ENCODE assay signal across 8 cellular contexts in genomic region chr20:41617931-41618806, GRCh38. TPM values are rescaled to one million over a fixed set of nuclear protein-coding genes. Genes with fewer than 3 reads are reported as not detected.
DNase-seq lines count a peak whose midpoint lies in the region; ATAC-seq and TF ChIP-seq lines count a peak whose summit lies in the region.

TSS of gene CHD6 (minus strand) at chr20:41618377. CDS start at chr20:41551337, 67,040 bp downstream.

- peaks cover 5% of the 10 kb centered on the region for H3K79me1 ChIP-seq in trophoblast cell (ENCODE audit: low read length)

- H3K4me3 ChIP-seq in GM12864 (ENCODE audit: low read depth, low read length) (peak within 1 kb of the TSS; percentile 62), trophoblast cell (ENCODE audit: low read depth, low read length) (peak within 1 kb of the TSS; percentile 90), transverse colon (peak within 1 kb of the TSS; percentile 91 to 100 (median 92))

- H3K14ac ChIP-seq in trophoblast cell (ENCODE audit: low read length) = peak within 1 kb of the TSS; percentile 60

- peak within 1 kb of the TSS; percentile 91 for H3K9ac ChIP-seq in trophoblast cell (ENCODE audit: low read length)

- in situ Hi-C loops in transverse colon (cut with MboI; ENCODE audit: low pct_ligation_motif_present in 1 of 4, low pct_unique_long_range_greater_than_20kb in 1 of 4, low sequenced_read_pairs in 3 of 4) = no loop called here

- H3K36me3 ChIP-seq in trophoblast cell (ENCODE audit: control insufficient read depth in 1 of 2, insufficient read depth in 2 of 2, low read length in 2 of 2) = no peaks in the 10 kb centered on the region
- no peaks in the 10 kb centered on the region for H3K36me3 ChIP-seq in transverse colon

- TF ChIP-seq EP300 in transverse colon (IDR thresholded peaks at IDR 0.05; ENCODE audit: low read depth) = no peak

- peak within 1 kb of the TSS; percentile 70 for H4K8ac ChIP-seq in trophoblast cell (ENCODE audit: low read depth, low read length)

- TF ChIP-seq CTCF in GM12864 (IDR thresholded peaks at IDR 0.05; ENCODE audit: low read depth, low read length, missing control alignments) (no peak), transverse colon (IDR thresholded peaks at IDR 0.05) (no peak)

- no peak within 1 kb of the TSS for H2BK12ac ChIP-seq in trophoblast cell (ENCODE audit: low read length)

- TF ChIP-seq POLR2A in transverse colon (IDR thresholded peaks at IDR 0.05) = peak; percentile 46

- DNase-seq in GM12864 (ENCODE audit: low read depth) (peak; percentile 98), NCI-H1417 (lab: John Stamatoyannopoulos, UW) (peak; percentile 99 to 100 (median 100)), SW 1271 (lab: John Stamatoyannopoulos, UW) (peak; percentile 95 to 97), cardiac septum (ENCODE audit: low spot score) (peak; percentile 99), trophoblast cell (peak; percentile 99 to 100), transverse colon (peak; percentile 99)
- DNase-seq in activated naive CD8-positive, alpha-beta T cell treated with anti-CD3 and anti-CD28 coated beads, Interleukin-2, amount 50 U/mL, for 16 hours (ENCODE audit: low read depth, low spot score) = peak; percentile 99

- peaks cover 0 to 6% of the 10 kb centered on the region in 2 experiments for H3K4me1 ChIP-seq in trophoblast cell (ENCODE audit: control insufficient read depth in 1 of 2, insufficient read depth in 2 of 2, low read length in 2 of 2)
- H3K4me1 ChIP-seq in transverse colon = peaks cover 11 to 42% (median 19%) of the 10 kb centered on the region in 4 donors

- no peak within 1 kb of the TSS for H2AK5ac ChIP-seq in trophoblast cell (ENCODE audit: low read length)

- peak within 1 kb of the TSS; percentile 62 for H3K18ac ChIP-seq in trophoblast cell (ENCODE audit: low read length)

- H3K9me3 ChIP-seq in trophoblast cell (ENCODE audit: insufficient read depth, low read depth, low read length) (no peaks in the 10 kb centered on the region), transverse colon (no peaks in the 10 kb centered on the region)

- peak; percentile 97 for ATAC-seq in HG02759 (IDR thresholded peaks at IDR 0.05; ENCODE audit: unreplicated experiment)

- peak within 1 kb of the TSS; percentile 73 for H3K4ac ChIP-seq in trophoblast cell (ENCODE audit: low read depth, low read length)

- H4K91ac ChIP-seq in trophoblast cell (ENCODE audit: low read depth, low read length) = peak within 1 kb of the TSS; percentile 77

- H2BK120ac ChIP-seq in trophoblast cell (ENCODE audit: insufficient read depth, low read length, poor library complexity) = peak within 1 kb of the TSS; percentile 52

- H3K27me3 ChIP-seq in trophoblast cell (ENCODE audit: insufficient read depth, low read length) (no peaks in the 10 kb centered on the region), transverse colon (no peaks in the 10 kb centered on the region)

- H4K12ac ChIP-seq in trophoblast cell (ENCODE audit: low read depth, low read length) = peak within 1 kb of the TSS; percentile 46

- no CpG with 5 or more reads among the region's 98 CpGs for WGBS in trophoblast cell (ENCODE audit: extremely low coverage, insufficient coverage, insufficient read length)
- WGBS in transverse colon (ENCODE audit: low coverage in 1 of 2), 2 donors = 1% methylated on average over 34 of the region's 98 CpGs; no CpG with 5 or more reads in 1 of the 2 donors

- no peak within 1 kb of the TSS for H3K23ac ChIP-seq in trophoblast cell (ENCODE audit: low read length)

- intact Hi-C loops in cardiac septum (cut with DNase I) (loop anchor here (5.0 kb wide), 1 partner anchor 74 kb away; no protein-coding TSS in a partner anchor), transverse colon (cut with DNase I; ENCODE audit: low total_unique reads) (no loop called here)

- peak within 1 kb of the TSS; percentile 93 for H2AFZ ChIP-seq in trophoblast cell (ENCODE audit: insufficient read depth, low read length, poor library complexity)

- H3K27ac ChIP-seq in trophoblast cell (ENCODE audit: low read depth, low read length) (peak within 1 kb of the TSS; percentile 93), transverse colon (peak within 1 kb of the TSS; percentile 89 to 94 (median 92))

- H3K4me2 ChIP-seq in trophoblast cell (ENCODE audit: low read length) = peak within 1 kb of the TSS; percentile 97

- H2BK5ac ChIP-seq in trophoblast cell (ENCODE audit: low read depth, low read length, poor library complexity) = peak within 1 kb of the TSS; percentile 70

- peaks cover 9% of the 10 kb centered on the region for H3K79me2 ChIP-seq in trophoblast cell (ENCODE audit: control insufficient read depth, insufficient read depth, low read length, poor library complexity)

RNA-seq across cellular contexts. Expression of gene CHD6, which starts in this region (rescaled TPM):
- total RNA-seq in cardiac septum (35.9 TPM), transverse colon (10 to 100 TPM; 27.3 to 42.1 (median 27.9) TPM)
- polyA plus RNA-seq in trophoblast cell (2013) = 19.7 and 21.6 TPM in 2 replicates

Comparison
In these comparisons a context has a peak if more than half of its experiments do, and no peak if none do; other contexts are left out.
1. Peak in every context shown above with its lines: DNase-seq, ATAC-seq, H3K4me3 ChIP-seq and H3K27ac ChIP-seq.